8 cellular contexts compared by ENCODE assay signal in genomic region chr12:112170376-112170775, GRCh38. TPM values are rescaled to one million over a fixed set of nuclear protein-coding genes. Genes with fewer than 3 reads are reported as not detected.
DNase-seq lines count a peak whose midpoint lies in the region; TF ChIP-seq lines count a peak whose summit lies in the region.

No MANE protein-coding gene starts in this region.

- intact Hi-C loops in CD14-positive monocyte (cut with micrococcal nuclease) = no loop called here

- no peak overlapping the region for H3K27ac ChIP-seq in hepatocyte

- H3K4me3 ChIP-seq in hepatocyte = no peak overlapping the region

- no peaks in the 10 kb centered on the region for H3K9me3 ChIP-seq in hepatocyte (ENCODE audit: low read depth)

- H3K4me3 Mint-ChIP-seq in CD14-positive monocyte = no peak overlapping the region
- H3K4me3 Mint-ChIP-seq in mesothelial cell of epicardium = no peak overlapping the region

- H3K36me3 Mint-ChIP-seq in CD14-positive monocyte (peaks cover 40 to 78% of the 10 kb centered on the region in 2 donors), mesothelial cell of epicardium (peaks cover 24% of the 10 kb centered on the region)

- H3K4me1 ChIP-seq in hepatocyte (ENCODE audit: insufficient read depth) = no peaks in the 10 kb centered on the region

- no peaks in the 10 kb centered on the region for H3K79me2 ChIP-seq in hepatocyte

- DNase-seq in CD14-positive monocyte (ENCODE audit: low spot score) (no peak), HuH-7 (ENCODE audit: low spot score) (peak; percentile 80), hepatocyte (ENCODE audit: low spot score) (no peak), NCI-H510A (lab: John Stamatoyannopoulos, UW) (no peak), hippocampal formation (lab: John Stamatoyannopoulos, UW) (no peak), mesothelial cell of epicardium (ENCODE audit: low spot score in 2 of 2, unreplicated experiment in 2 of 2) (no peak), KG1 (lab: John Stamatoyannopoulos, UW) (no peak)
- peak; percentile 31 for DNase-seq in activated CD8-positive, alpha-beta memory T cell treated with anti-CD3 and anti-CD28 coated beads, Interleukin-2, amount 50 U/mL, for 4 hours

- H3K4me1 Mint-ChIP-seq in CD14-positive monocyte (no peaks in the 10 kb centered on the region), mesothelial cell of epicardium (no peaks in the 10 kb centered on the region)

- H3K4me2 ChIP-seq in hepatocyte = no peak overlapping the region

- no peaks in the 10 kb centered on the region for H3K27me3 Mint-ChIP-seq in CD14-positive monocyte (ENCODE audit: low read depth in 3 of 3)
- no peaks in the 10 kb centered on the region for H3K27me3 Mint-ChIP-seq in mesothelial cell of epicardium (ENCODE audit: low read depth)

- H3K27me3 ChIP-seq in hepatocyte = no peaks in the 10 kb centered on the region

- TF ChIP-seq CTCF in CD14-positive monocyte (IDR thresholded peaks at IDR 0.05) (peak; percentile 28), hepatocyte (IDR thresholded peaks at IDR 0.05; ENCODE audit: poor library complexity) (peak; percentile 17), mesothelial cell of epicardium (IDR thresholded peaks at IDR 0.05; ENCODE audit: unreplicated experiment) (no peak)

- no peaks in the 10 kb centered on the region for H3K36me3 ChIP-seq in hepatocyte (replicated peaks; ENCODE audit: insufficient read depth, low read depth)

- no peaks in the 10 kb centered on the region for H3K9me2 ChIP-seq in hepatocyte (replicated peaks; ENCODE audit: insufficient read depth)

- peaks cover 0 to 6% (median 0%) of the 10 kb centered on the region in 7 donors for H3K9me3 Mint-ChIP-seq in CD14-positive monocyte
- H3K9me3 Mint-ChIP-seq in mesothelial cell of epicardium = no peaks in the 10 kb centered on the region

- no peaks in the 10 kb centered on the region for H4K20me1 ChIP-seq in hepatocyte (ENCODE audit: insufficient read depth, poor library complexity, severe bottlenecking)

- no peak overlapping the region for H2AFZ ChIP-seq in hepatocyte

- 84% methylated on average over 8 of the region's 8 CpGs for WGBS in hepatocyte (ENCODE audit: low lambda C conversion rate, missing lambda C conversion rate)

- H3K27ac Mint-ChIP-seq in CD14-positive monocyte = peak overlapping the region in 2 of 7 donors; percentile 26 to 76
- H3K27ac Mint-ChIP-seq in mesothelial cell of epicardium = no peak overlapping the region

RNA-seq across cellular contexts. Expression of gene TRAFD1, which starts 45.0 kb away (rescaled TPM):
- 10 to 100 TPM; 82.3 to 83.6 TPM for polyA plus RNA-seq in CD14-positive monocyte
- 33.9 and 37.1 TPM in 2 replicates for total RNA-seq in hepatocyte
- 37.3 and 39.4 TPM in 2 replicates for polyA plus RNA-seq in hepatocyte
- 35.0 to 36.5 TPM (median 36.1 TPM) in 3 replicates for total RNA-seq in mesothelial cell of epicardium

Comparison
In these comparisons a context has a peak if more than half of its experiments do, and no peak if none do; other contexts are left out.
1. DNase-seq: peak in HuH-7 (single experiment) and activated CD8-positive, alpha-beta memory T cell treated with anti-CD3 and anti-CD28 coated beads, Interleukin-2, amount 50 U/mL, for 4 hours (single experiment); none in CD14-positive monocyte (single experiment), hepatocyte (single experiment), NCI-H510A (single experiment), hippocampal formation (0 of 2), mesothelial cell of epicardium (0 of 2) and KG1 (single experiment).